35 cellular contexts compared by ENCODE assay signal in genomic region chr5:11687498-11687897, GRCh38.
"Had no signal": no experiment of that assay in that cellular context is flagged by ENCODE, and none has a peak within 500 bp of the region (broad histone marks: within the 10 kb centered on the region; RNA-seq: fewer than 3 reads in every experiment).

No MANE protein-coding gene starts in this region.

- H3K4me2 ChIP-seq: KMS-11 had no signal

- H3K9me3 ChIP-seq: MG63 had no signal

- DNase-seq: Karpas-422, Kasumi-1, KG1, MG63, MM.1S, MV-4-11, NCI-H1048, NCI-H1092, NCI-H1092 treated with DMSO at 0.1 percent for 48 hours, NCI-H1105, NCI-H1105 treated with DMSO at 0.1 percent for 48 hours, NCI-H1417, NCI-H1417 treated with DMSO at 0.1 percent for 48 hours, NCI-H1436, NCI-H1436 treated with DMSO at 0.1 percent for 48 hours, NCI-H146, NCI-H1694, NCI-H1694 treated with DMSO at 0.1 percent for 48 hours, NCI-H187, NCI-H187 treated with DMSO at 0.1 percent for 48 hours, NCI-H1930, NCI-H2029, NCI-H2029 treated with DMSO at 0.1 percent for 48 hours, NCI-H2081, NCI-H2081 treated with DMSO at 0.1 percent for 48 hours, NCI-H2107, NCI-H2171, NCI-H2171 treated with DMSO at 0.1 percent for 48 hours, NCI-H2227 treated with DMSO at 0.1 percent for 48 hours, NCI-H226, NCI-H345, NCI-H446, NCI-H446 treated with DMSO at 0.1 percent for 48 hours, NCI-H510A had no signal

- H3K4me3 ChIP-seq: MG63 had no signal

- H3K9ac ChIP-seq: KMS-11 had no signal

- H3K27ac ChIP-seq: KMS-11 had no signal

- H3K27me3 ChIP-seq: MG63 had no signal

- H3K36me3 ChIP-seq: MG63 had no signal
